ENCODE assay signal across 10 cellular contexts in the genomic region with DNA sequence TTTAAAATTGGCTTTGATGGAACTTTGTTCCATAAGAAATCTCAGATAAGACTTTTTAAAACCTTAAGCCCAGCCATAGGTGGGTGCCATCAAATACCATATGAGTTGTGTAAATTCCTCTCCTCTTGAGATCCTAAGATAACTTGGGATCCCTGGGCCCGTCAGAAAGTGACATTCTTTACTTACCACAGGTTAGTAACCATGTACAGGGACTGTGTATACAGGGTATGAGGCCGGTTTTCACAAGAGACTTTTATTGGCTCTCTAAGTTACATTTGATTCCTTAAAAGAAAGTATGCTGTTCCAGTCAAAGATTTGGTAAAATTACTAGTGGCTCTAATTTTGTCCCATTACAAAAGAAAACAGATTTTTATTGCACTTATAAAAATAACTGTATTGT.
"Had no signal": no experiment of that assay in that cellular context is flagged by ENCODE, and none has a peak within 500 bp of the region (broad histone marks: within the 10 kb centered on the region; RNA-seq: fewer than 3 reads in every experiment).

No MANE protein-coding gene starts in this region.

- DNase-seq: IMR-90, Karpas-422, KBM-7, KG1 had no signal

- H3K27ac Mint-ChIP-seq: IgD-negative memory B cell had no signal

- FAIRE-seq: HepG2, HTR-8/SVneo, K562 had no signal

- ATAC-seq: HepG2, K562 had no signal

- H3K4me3 Mint-ChIP-seq: IgD-negative memory B cell had no signal

- H3K4me3 ChIP-seq: K562 had no signal

- H3K27ac ChIP-seq: HL-60, KMS-11 had no signal

- H3K4me2 ChIP-seq: KMS-11 had no signal

- H3K9ac ChIP-seq: KMS-11 had no signal

- H3K36me3 Mint-ChIP-seq: IgD-negative memory B cell had no signal

- H3K27me3 Mint-ChIP-seq: IgD-negative memory B cell had no signal

- H3K9me3 Mint-ChIP-seq: IgD-negative memory B cell had no signal
